In the genomic region with DNA sequence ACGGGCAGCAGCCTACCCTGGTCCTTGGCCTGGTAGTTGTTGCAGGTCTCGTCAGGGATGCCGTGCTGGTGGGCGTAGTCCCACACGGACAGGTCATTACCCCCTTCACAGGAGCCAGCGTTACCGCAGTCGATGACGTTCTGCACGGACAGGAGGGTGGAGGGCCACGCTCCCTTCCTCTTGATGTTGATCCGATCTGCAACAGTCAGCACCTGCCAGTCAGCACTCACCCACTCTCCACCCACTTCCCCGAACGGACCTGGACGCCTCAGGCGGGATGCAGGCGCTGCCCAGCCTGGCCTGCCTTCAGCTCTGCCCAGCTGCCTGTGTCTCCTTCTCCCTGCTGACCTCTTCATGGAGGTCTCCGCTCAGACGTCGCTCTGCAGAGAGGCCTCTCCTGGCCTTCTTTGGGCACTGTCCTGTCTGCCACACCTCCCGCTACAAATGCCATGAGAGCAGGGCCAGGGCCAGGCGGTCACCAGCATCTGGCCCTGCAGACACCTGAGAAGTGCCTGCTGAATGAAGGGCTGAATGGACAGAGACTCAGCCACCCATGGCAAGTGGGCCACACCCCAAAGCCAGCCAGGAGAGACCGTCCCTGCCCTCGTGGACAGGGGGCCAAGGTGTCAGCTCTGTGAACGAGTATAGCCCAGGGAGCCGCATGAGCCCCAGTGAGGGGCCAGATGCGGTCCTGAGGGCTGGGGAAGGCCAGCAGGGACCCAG, we compare ENCODE assay signal across 1 cellular context.
A peak's percentile ranks its signal among the peaks of the same experiment; 100 is the strongest.
TF ChIP-seq lines count a peak whose summit lies in the region.

No MANE protein-coding gene starts in this region.

TF ChIP-seq in HepG2, 621 proteins besides CTCF, POLR2A, EP300 and RAD21 (continued from another document and continues in another):
- TF ChIP-seq, protein P1, sequence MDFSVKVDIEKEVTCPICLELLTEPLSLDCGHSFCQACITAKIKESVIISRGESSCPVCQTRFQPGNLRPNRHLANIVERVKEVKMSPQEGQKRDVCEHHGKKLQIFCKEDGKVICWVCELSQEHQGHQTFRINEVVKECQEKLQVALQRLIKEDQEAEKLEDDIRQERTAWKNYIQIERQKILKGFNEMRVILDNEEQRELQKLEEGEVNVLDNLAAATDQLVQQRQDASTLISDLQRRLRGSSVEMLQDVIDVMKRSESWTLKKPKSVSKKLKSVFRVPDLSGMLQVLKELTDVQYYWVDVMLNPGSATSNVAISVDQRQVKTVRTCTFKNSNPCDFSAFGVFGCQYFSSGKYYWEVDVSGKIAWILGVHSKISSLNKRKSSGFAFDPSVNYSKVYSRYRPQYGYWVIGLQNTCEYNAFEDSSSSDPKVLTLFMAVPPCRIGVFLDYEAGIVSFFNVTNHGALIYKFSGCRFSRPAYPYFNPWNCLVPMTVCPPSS (IDR thresholded peaks at IDR 0.05): no peak
- TF ChIP-seq ZBTB7B (CRISPR knock-in tag; IDR thresholded peaks at IDR 0.05) (no peak), ZNF737 (CRISPR knock-in tag; IDR thresholded peaks at IDR 0.05; ENCODE audit: borderline replicate concordance) (no peak), MIER2 (CRISPR knock-in tag; IDR thresholded peaks at IDR 0.05) (no peak), SRSF1 (optimal IDR thresholded peaks at IDR 0.05; ENCODE audit: low read depth, low read length) (peak; percentile 51), ZNF556 (CRISPR knock-in tag; IDR thresholded peaks at IDR 0.05; ENCODE audit: borderline replicate concordance) (0 out of 2 replicates have a peak, but pooled peaks have one; percentile 11), NFE2 (CRISPR knock-in tag; IDR thresholded peaks at IDR 0.05) (no peak), CREB1 (IDR thresholded peaks at IDR 0.05) (no peak), CREB1 (CRISPR knock-in tag; IDR thresholded peaks at IDR 0.05) (no peak), ZBTB38 (CRISPR knock-in tag; IDR thresholded peaks at IDR 0.05) (peak; percentile 90; the same call in 1 of the 2 replicates), KLF15 (CRISPR knock-in tag; IDR thresholded peaks at IDR 0.05; ENCODE audit: borderline replicate concordance) (no peak), ZNF572 (CRISPR knock-in tag; IDR thresholded peaks at IDR 0.05) (0 out of 2 replicates have a peak, but pooled peaks have one; percentile 65), ZNF598 (CRISPR knock-in tag; IDR thresholded peaks at IDR 0.05; ENCODE audit: borderline replicate concordance) (no peak), PAF1 (CRISPR knock-in tag; IDR thresholded peaks at IDR 0.05) (no peak), REPIN1 (CRISPR knock-in tag; IDR thresholded peaks at IDR 0.05; ENCODE audit: borderline replicate concordance, low read depth) (no peak), BRD4 (CRISPR knock-in tag; IDR thresholded peaks at IDR 0.05) (no peak), NONO (IDR thresholded peaks at IDR 0.05) (no peak), NONO (CRISPR knock-in tag; conservative IDR thresholded peaks at IDR 0.05) (no peak), ZNF629 (CRISPR knock-in tag; conservative IDR thresholded peaks at IDR 0.05) (no peak), JUND (CRISPR knock-in tag; IDR thresholded peaks at IDR 0.05) (no peak), ZIK1 (CRISPR knock-in tag; IDR thresholded peaks at IDR 0.05; ENCODE audit: borderline replicate concordance, low read depth) (0 out of 2 replicates have a peak, but pooled peaks have one; percentile 19), ZNF143 (CRISPR knock-in tag; IDR thresholded peaks at IDR 0.05) (no peak), ZNF333 (CRISPR knock-in tag; IDR thresholded peaks at IDR 0.05; ENCODE audit: borderline replicate concordance) (peak; percentile 31; the same call in 1 of the 2 replicates), ZNF44 (CRISPR knock-in tag; IDR thresholded peaks at IDR 0.05) (no peak), RORA (CRISPR knock-in tag; IDR thresholded peaks at IDR 0.05) (no peak), ZNF3 (CRISPR knock-in tag; IDR thresholded peaks at IDR 0.05) (no peak), ZNF30 (CRISPR knock-in tag; IDR thresholded peaks at IDR 0.05) (no peak), CREM (IDR thresholded peaks at IDR 0.05) (no peak), CREM (CRISPR knock-in tag; IDR thresholded peaks at IDR 0.05) (no peak), TBP (CRISPR knock-in tag; IDR thresholded peaks at IDR 0.05) (no peak), ZNF850 (CRISPR knock-in tag; conservative IDR thresholded peaks at IDR 0.05) (no peak), ZNF792 (CRISPR knock-in tag; IDR thresholded peaks at IDR 0.05) (no peak), POGZ (CRISPR knock-in tag; IDR thresholded peaks at IDR 0.05) (no peak), NPAS2 (CRISPR knock-in tag; IDR thresholded peaks at IDR 0.05; ENCODE audit: borderline replicate concordance) (no peak)
- TF ChIP-seq, protein P2, sequence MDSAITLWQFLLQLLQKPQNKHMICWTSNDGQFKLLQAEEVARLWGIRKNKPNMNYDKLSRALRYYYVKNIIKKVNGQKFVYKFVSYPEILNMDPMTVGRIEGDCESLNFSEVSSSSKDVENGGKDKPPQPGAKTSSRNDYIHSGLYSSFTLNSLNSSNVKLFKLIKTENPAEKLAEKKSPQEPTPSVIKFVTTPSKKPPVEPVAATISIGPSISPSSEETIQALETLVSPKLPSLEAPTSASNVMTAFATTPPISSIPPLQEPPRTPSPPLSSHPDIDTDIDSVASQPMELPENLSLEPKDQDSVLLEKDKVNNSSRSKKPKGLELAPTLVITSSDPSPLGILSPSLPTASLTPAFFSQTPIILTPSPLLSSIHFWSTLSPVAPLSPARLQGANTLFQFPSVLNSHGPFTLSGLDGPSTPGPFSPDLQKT (CRISPR knock-in tag; IDR thresholded peaks at IDR 0.05; ENCODE audit: borderline replicate concordance): no peak
- TF ChIP-seq, protein P3, sequence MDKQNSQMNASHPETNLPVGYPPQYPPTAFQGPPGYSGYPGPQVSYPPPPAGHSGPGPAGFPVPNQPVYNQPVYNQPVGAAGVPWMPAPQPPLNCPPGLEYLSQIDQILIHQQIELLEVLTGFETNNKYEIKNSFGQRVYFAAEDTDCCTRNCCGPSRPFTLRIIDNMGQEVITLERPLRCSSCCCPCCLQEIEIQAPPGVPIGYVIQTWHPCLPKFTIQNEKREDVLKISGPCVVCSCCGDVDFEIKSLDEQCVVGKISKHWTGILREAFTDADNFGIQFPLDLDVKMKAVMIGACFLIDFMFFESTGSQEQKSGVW (CRISPR knock-in tag; IDR thresholded peaks at IDR 0.05; ENCODE audit: borderline replicate concordance): no peak
- TF ChIP-seq, protein P4, sequence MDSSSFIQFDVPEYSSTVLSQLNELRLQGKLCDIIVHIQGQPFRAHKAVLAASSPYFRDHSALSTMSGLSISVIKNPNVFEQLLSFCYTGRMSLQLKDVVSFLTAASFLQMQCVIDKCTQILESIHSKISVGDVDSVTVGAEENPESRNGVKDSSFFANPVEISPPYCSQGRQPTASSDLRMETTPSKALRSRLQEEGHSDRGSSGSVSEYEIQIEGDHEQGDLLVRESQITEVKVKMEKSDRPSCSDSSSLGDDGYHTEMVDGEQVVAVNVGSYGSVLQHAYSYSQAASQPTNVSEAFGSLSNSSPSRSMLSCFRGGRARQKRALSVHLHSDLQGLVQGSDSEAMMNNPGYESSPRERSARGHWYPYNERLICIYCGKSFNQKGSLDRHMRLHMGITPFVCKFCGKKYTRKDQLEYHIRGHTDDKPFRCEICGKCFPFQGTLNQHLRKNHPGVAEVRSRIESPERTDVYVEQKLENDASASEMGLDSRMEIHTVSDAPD (CRISPR knock-in tag; IDR thresholded peaks at IDR 0.05): no peak
- TF ChIP-seq, protein P5, sequence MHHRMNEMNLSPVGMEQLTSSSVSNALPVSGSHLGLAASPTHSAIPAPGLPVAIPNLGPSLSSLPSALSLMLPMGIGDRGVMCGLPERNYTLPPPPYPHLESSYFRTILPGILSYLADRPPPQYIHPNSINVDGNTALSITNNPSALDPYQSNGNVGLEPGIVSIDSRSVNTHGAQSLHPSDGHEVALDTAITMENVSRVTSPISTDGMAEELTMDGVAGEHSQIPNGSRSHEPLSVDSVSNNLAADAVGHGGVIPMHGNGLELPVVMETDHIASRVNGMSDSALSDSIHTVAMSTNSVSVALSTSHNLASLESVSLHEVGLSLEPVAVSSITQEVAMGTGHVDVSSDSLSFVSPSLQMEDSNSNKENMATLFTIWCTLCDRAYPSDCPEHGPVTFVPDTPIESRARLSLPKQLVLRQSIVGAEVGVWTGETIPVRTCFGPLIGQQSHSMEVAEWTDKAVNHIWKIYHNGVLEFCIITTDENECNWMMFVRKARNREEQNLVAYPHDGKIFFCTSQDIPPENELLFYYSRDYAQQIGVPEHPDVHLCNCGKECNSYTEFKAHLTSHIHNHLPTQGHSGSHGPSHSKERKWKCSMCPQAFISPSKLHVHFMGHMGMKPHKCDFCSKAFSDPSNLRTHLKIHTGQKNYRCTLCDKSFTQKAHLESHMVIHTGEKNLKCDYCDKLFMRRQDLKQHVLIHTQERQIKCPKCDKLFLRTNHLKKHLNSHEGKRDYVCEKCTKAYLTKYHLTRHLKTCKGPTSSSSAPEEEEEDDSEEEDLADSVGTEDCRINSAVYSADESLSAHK (CRISPR knock-in tag; IDR thresholded peaks at IDR 0.05; ENCODE audit: borderline replicate concordance): no peak
- TF ChIP-seq, protein P6, sequence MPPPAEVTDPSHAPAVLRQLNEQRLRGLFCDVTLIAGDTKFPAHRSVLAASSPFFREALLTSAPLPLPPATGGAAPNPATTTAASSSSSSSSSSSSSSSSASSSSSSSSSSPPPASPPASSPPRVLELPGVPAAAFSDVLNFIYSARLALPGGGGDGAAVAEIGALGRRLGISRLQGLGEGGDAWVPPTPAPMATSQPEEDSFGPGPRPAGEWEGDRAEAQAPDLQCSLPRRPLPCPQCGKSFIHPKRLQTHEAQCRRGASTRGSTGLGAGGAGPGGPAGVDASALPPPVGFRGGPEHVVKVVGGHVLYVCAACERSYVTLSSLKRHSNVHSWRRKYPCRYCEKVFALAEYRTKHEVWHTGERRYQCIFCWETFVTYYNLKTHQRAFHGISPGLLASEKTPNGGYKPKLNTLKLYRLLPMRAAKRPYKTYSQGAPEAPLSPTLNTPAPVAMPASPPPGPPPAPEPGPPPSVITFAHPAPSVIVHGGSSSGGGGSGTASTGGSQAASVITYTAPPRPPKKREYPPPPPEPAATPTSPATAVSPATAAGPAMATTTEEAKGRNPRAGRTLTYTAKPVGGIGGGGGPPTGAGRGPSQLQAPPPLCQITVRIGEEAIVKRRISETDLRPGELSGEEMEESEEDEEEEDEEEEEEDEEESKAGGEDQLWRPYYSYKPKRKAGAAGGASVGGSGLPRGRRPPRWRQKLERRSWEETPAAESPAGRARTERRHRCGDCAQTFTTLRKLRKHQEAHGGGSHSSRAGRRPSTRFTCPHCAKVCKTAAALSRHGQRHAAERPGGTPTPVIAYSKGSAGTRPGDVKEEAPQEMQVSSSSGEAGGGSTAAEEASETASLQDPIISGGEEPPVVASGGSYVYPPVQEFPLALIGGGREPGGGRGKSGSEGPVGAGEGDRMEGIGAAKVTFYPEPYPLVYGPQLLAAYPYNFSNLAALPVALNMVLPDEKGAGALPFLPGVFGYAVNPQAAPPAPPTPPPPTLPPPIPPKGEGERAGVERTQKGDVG (CRISPR knock-in tag; IDR thresholded peaks at IDR 0.05; ENCODE audit: borderline replicate concordance): peak; percentile 23; the same call in 1 of the 2 replicates
- TF ChIP-seq, protein P7, sequence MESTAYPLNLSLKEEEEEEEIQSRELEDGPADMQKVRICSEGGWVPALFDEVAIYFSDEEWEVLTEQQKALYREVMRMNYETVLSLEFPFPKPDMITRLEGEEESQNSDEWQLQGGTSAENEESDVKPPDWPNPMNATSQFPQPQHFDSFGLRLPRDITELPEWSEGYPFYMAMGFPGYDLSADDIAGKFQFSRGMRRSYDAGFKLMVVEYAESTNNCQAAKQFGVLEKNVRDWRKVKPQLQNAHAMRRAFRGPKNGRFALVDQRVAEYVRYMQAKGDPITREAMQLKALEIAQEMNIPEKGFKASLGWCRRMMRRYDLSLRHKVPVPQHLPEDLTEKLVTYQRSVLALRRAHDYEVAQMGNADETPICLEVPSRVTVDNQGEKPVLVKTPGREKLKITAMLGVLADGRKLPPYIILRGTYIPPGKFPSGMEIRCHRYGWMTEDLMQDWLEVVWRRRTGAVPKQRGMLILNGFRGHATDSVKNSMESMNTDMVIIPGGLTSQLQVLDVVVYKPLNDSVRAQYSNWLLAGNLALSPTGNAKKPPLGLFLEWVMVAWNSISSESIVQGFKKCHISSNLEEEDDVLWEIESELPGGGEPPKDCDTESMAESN (CRISPR knock-in tag; conservative IDR thresholded peaks at IDR 0.05): no peak
- TF ChIP-seq, protein P8, sequence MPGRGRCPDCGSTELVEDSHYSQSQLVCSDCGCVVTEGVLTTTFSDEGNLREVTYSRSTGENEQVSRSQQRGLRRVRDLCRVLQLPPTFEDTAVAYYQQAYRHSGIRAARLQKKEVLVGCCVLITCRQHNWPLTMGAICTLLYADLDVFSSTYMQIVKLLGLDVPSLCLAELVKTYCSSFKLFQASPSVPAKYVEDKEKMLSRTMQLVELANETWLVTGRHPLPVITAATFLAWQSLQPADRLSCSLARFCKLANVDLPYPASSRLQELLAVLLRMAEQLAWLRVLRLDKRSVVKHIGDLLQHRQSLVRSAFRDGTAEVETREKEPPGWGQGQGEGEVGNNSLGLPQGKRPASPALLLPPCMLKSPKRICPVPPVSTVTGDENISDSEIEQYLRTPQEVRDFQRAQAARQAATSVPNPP (CRISPR knock-in tag; IDR thresholded peaks at IDR 0.05): no peak
- TF ChIP-seq, protein P9, sequence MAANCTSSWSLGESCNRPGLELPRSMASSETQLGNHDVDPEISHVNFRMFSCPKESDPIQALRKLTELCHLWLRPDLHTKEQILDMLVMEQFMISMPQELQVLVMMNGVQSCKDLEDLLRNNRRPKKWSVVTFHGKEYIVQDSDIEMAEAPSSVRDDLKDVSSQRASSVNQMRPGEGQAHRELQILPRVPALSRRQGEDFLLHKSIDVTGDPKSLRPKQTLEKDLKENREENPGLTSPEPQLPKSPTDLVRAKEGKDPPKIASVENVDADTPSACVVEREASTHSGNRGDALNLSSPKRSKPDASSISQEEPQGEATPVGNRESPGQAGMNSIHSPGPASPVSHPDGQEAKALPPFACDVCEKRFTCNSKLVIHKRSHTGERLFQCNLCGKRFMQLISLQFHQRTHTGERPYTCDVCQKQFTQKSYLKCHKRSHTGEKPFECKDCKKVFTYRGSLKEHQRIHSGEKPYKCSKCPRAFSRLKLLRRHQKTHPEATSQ (CRISPR knock-in tag; IDR thresholded peaks at IDR 0.05; ENCODE audit: borderline replicate concordance): no peak
- TF ChIP-seq, protein P10, sequence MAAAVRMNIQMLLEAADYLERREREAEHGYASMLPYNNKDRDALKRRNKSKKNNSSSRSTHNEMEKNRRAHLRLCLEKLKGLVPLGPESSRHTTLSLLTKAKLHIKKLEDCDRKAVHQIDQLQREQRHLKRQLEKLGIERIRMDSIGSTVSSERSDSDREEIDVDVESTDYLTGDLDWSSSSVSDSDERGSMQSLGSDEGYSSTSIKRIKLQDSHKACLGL (CRISPR knock-in tag; IDR thresholded peaks at IDR 0.05): 0 out of 2 replicates have a peak, but pooled peaks have one; percentile 24
- TF ChIP-seq, protein P11, sequence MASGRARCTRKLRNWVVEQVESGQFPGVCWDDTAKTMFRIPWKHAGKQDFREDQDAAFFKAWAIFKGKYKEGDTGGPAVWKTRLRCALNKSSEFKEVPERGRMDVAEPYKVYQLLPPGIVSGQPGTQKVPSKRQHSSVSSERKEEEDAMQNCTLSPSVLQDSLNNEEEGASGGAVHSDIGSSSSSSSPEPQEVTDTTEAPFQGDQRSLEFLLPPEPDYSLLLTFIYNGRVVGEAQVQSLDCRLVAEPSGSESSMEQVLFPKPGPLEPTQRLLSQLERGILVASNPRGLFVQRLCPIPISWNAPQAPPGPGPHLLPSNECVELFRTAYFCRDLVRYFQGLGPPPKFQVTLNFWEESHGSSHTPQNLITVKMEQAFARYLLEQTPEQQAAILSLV (CRISPR knock-in tag; IDR thresholded peaks at IDR 0.05; ENCODE audit: borderline replicate concordance): peak; percentile 17; the same call in 1 of the 2 replicates
